ENCODE assay signal across 1 cellular context in the genomic region with DNA sequence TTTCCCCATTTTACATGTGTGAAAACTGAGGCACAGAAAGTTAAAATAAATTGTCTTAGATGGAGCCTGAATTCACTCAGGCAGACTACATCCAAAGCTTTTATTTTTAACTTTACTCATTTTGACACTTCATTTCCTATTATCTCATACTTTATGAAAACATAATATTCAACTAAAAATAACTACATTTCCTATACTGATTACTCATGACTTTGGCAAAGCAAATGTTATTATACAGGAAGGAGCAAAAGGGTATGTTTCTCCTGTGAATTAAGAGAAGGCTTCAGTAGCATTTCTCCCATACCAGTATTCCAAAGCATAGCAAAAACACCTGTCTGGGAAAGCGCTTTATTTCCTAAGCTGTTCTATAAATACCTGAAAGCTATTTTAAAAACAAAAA.
TF ChIP-seq lines count a peak whose summit lies in the region.

No MANE protein-coding gene starts in this region.

TF ChIP-seq in SK-N-SH, 30 proteins besides CTCF, POLR2A, EP300 and RAD21 (continued from another document):
- TF ChIP-seq, protein P1, sequence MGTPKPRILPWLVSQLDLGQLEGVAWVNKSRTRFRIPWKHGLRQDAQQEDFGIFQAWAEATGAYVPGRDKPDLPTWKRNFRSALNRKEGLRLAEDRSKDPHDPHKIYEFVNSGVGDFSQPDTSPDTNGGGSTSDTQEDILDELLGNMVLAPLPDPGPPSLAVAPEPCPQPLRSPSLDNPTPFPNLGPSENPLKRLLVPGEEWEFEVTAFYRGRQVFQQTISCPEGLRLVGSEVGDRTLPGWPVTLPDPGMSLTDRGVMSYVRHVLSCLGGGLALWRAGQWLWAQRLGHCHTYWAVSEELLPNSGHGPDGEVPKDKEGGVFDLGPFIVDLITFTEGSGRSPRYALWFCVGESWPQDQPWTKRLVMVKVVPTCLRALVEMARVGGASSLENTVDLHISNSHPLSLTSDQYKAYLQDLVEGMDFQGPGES (IDR thresholded peaks at IDR 0.05; ENCODE audit: low read depth, low read length) = no peak
- no peak for TF ChIP-seq TAF1 (IDR thresholded peaks at IDR 0.05; ENCODE audit: borderline replicate concordance, low read depth, low read length)
- no peak for TF ChIP-seq EZH2phosphoT487 (IDR thresholded peaks at IDR 0.05; ENCODE audit: borderline replicate concordance, low read depth)
